21 cellular contexts compared by ENCODE assay signal in genomic region chr1:14392161-14392886, GRCh38.
"Had no signal": no experiment of that assay in that cellular context is flagged by ENCODE, and none has a peak within 500 bp of the region (broad histone marks: within the 10 kb centered on the region; RNA-seq: fewer than 3 reads in every experiment).

No MANE protein-coding gene starts in this region.

- H3K4me1 Mint-ChIP-seq: activated CD4-positive, alpha-beta T cell treated with anti-CD3 and anti-CD28 coated beads for 36 hours; activated naive CD8-positive, alpha-beta T cell treated with anti-CD3 and anti-CD28 coated beads, Interleukin-2, amount 10 ng/mL, durations not matched to agents 7 days and 5 days had no signal

- H3K4me3 Mint-ChIP-seq: activated CD4-positive, alpha-beta T cell treated with anti-CD3 and anti-CD28 coated beads for 36 hours; activated CD8-positive, alpha-beta T cell treated with anti-CD3 and anti-CD28 coated beads for 36 hours; activated naive CD8-positive, alpha-beta T cell treated with anti-CD3 and anti-CD28 coated beads, Interleukin-2, amount 10 ng/mL, durations not matched to agents 7 days and 5 days; activated T-cell treated with anti-CD3 and anti-CD28 coated beads, Interleukin-2, amount 50 U/mL, for 72 hours had no signal

- H3K27ac Mint-ChIP-seq: activated CD4-positive, alpha-beta T cell treated with anti-CD3 and anti-CD28 coated beads for 36 hours; activated CD8-positive, alpha-beta T cell treated with anti-CD3 and anti-CD28 coated beads for 36 hours; activated naive CD8-positive, alpha-beta T cell treated with anti-CD3 and anti-CD28 coated beads, Interleukin-2, amount 10 ng/mL, durations not matched to agents 7 days and 5 days; activated T-cell treated with anti-CD3 and anti-CD28 coated beads, Interleukin-2, amount 50 U/mL, for 72 hours; activated T-helper 2 cell treated with anti-CD3 and anti-CD28 coated beads, Interferon-gamma antibody, Interleukin-2, Interleukin-4, amounts not matched to agents 10 μg/mL and 5 μg/mL and 100 μg/mL, durations not matched to agents 14 hours and 24 hours and 36 hours had no signal

- H3K27ac ChIP-seq: adrenal gland, breast epithelium, SK-N-MC, WERI-Rb-1 had no signal

- H3K9me3 Mint-ChIP-seq: activated CD8-positive, alpha-beta T cell treated with anti-CD3 and anti-CD28 coated beads for 36 hours had no signal

- ATAC-seq: activated CD4-positive, alpha-beta T cell treated with anti-CD3 and anti-CD28 coated beads for 36 hours; activated CD8-positive, alpha-beta T cell treated with anti-CD3 and anti-CD28 coated beads for 36 hours; activated T-cell treated with anti-CD3 and anti-CD28 coated beads, Interleukin-2, amount 50 U/mL, for 72 hours; PC-3 had no signal

- H3K9me3 ChIP-seq: adrenal gland had no signal

- H3K4me3 ChIP-seq: adrenal gland, breast epithelium, SK-N-MC had no signal

- H3K36me3 ChIP-seq: adrenal gland, breast epithelium, WERI-Rb-1 had no signal

- H3K27me3 ChIP-seq: adrenal gland, breast epithelium had no signal

- H3K36me3 Mint-ChIP-seq: activated naive CD8-positive, alpha-beta T cell treated with anti-CD3 and anti-CD28 coated beads, Interleukin-2, amount 10 ng/mL, durations not matched to agents 7 days and 5 days had no signal

- H3K4me1 ChIP-seq: adrenal gland, breast epithelium had no signal

- DNase-seq: activated CD4-positive, alpha-beta T cell treated with anti-CD3 and anti-CD28 coated beads for 36 hours; activated CD4-positive, alpha-beta T cell treated with anti-CD3 and anti-CD28 coated beads, Interleukin-2, amount 50 U/mL, for 1 hour; activated CD8-positive, alpha-beta memory T cell treated with anti-CD3 and anti-CD28 coated beads, Interleukin-2, amount 50 U/mL, for 4 hours; activated CD8-positive, alpha-beta T cell treated with anti-CD3 and anti-CD28 coated beads for 36 hours; activated naive CD4-positive, alpha-beta T cell treated with anti-CD3 and anti-CD28 coated beads, Interleukin-2, amount 50 U/mL, for 16 hours; activated naive CD8-positive, alpha-beta T cell treated with anti-CD3 and anti-CD28 coated beads, Interleukin-2, amount 10 ng/mL, durations not matched to agents 7 days and 5 days; activated T-cell treated with anti-CD3 and anti-CD28 coated beads, Interleukin-2, amount 50 U/mL, for 72 hours; adrenal gland; anterior cingulate cortex; caudate nucleus; NCI-H1105 treated with DMSO at 0.1 percent for 48 hours; NCI-H1436 treated with DMSO at 0.1 percent for 48 hours; NCI-H187; NCI-H2081 treated with DMSO at 0.1 percent for 48 hours; NCI-H446; PC-3; T-helper 1 cell; WERI-Rb-1 had no signal
